Comparison of ENCODE assay signal across 8 cellular contexts in genomic region chr15:69719527-69719926, GRCh38.
DNase-seq lines count a peak whose midpoint lies in the region; ATAC-seq, FAIRE-seq and TF ChIP-seq lines count a peak whose summit lies in the region.

No MANE protein-coding gene starts in this region.

- peak; percentile 56 for DNase-seq in UCSD-AML1 (lab: John Stamatoyannopoulos, UW; ENCODE audit: unreplicated experiment)
- peak; percentile 29 to 33 for DNase-seq in cardiac fibroblast (ENCODE audit: low read depth in 2 of 2)
- peak; percentile 41 for DNase-seq in stimulated activated CD8-positive, alpha-beta memory T cell treated with anti-CD3 and anti-CD28 coated beads, Interleukin-12 subunit alpha, Interleukin-12 subunit beta, amount 100 ng/mL, for 24 hours (ENCODE audit: extremely low read depth)
- no peak for DNase-seq in 8988T
- DNase-seq in urothelium cell line (ENCODE audit: low spot score), result no peak
- DNase-seq in cerebellum (ENCODE audit: low spot score), result no peak

- ATAC-seq in GM21381 (IDR thresholded peaks at IDR 0.05; ENCODE audit: unreplicated experiment), result peak; percentile 64
- ATAC-seq in GM18873 (IDR thresholded peaks at IDR 0.05; ENCODE audit: low FRiP score, unreplicated experiment), result no peak

- no peak for FAIRE-seq in urothelium cell line (lab: Jason Lieb, UNC)

- no peak overlapping the region for H3K4me3 ChIP-seq in cardiac fibroblast (replicated peaks in 1 of 2; ENCODE audit: low read depth in 2 of 2, low read length in 2 of 2)

- TF ChIP-seq CTCF in cardiac fibroblast (IDR thresholded peaks at IDR 0.05; ENCODE audit: low read depth, low read length), result no peak

Comparison
In these comparisons a context has a peak if more than half of its experiments do, and no peak if none do; other contexts are left out.
1. DNase-seq: peak in UCSD-AML1 (single experiment), cardiac fibroblast (2 of 2) and stimulated activated CD8-positive, alpha-beta memory T cell treated with anti-CD3 and anti-CD28 coated beads, Interleukin-12 subunit alpha, Interleukin-12 subunit beta, amount 100 ng/mL, for 24 hours (single experiment); none in 8988T (single experiment), urothelium cell line (single experiment) and cerebellum (single experiment).